ENCODE assay signal across 19 cellular contexts in genomic region chr3:194995922-194996321, GRCh38.
"Had no signal": no experiment of that assay in that cellular context is flagged by ENCODE, and none has a peak within 500 bp of the region (broad histone marks: within the 10 kb centered on the region; RNA-seq: fewer than 3 reads in every experiment).

No MANE protein-coding gene starts in this region.

- H3K9me3 ChIP-seq: esophagus squamous epithelium, gastrocnemius medialis, transverse colon had no signal

- ATAC-seq: activated naive CD8-positive, alpha-beta T cell treated with anti-CD3 and anti-CD28 coated beads, Interleukin-2, amount 50 U/mL, for 24 hours; gastrocnemius medialis; sciatic nerve; stimulated activated naive B cell treated with anti-CD40 and anti-IgM and Interleukin-4, amounts not matched to agents 10 μg/mL and 1 μg/mL and 100 μg/mL, for 72 hours had no signal

- H3K36me3 ChIP-seq: cardiac muscle cell, esophagus squamous epithelium, gastrocnemius medialis, transverse colon, WERI-Rb-1 had no signal

- FAIRE-seq: TTC549 had no signal

- DNase-seq: activated effector memory CD4-positive, alpha-beta T cell treated with anti-CD3 and anti-CD28 coated beads, Interleukin-2, amount 50 U/mL, for 16 hours; activated naive CD4-positive, alpha-beta T cell treated with anti-CD3 and anti-CD28 coated beads, Interleukin-2, amount 50 U/mL, for 16 hours; activated naive CD8-positive, alpha-beta T cell treated with anti-CD3 and anti-CD28 coated beads, Interleukin-2, amount 50 U/mL, for 24 hours; activated T-cell treated with anti-CD3 and anti-CD28 coated beads for 4 hours; dermis blood vessel endothelial cell; effector memory CD4-positive, alpha-beta T cell; esophagus squamous epithelium; gastrocnemius medialis; hippocampal formation; stimulated activated CD4-positive, alpha-beta T cell treated with anti-CD3 and anti-CD28 coated beads, Interleukin-2, amount 100 ng/mL, for 48 hours; stimulated activated CD8-positive, alpha-beta memory T cell treated with anti-CD3 and anti-CD28 coated beads, Interleukin-4, amount 100 ng/mL, for 48 hours; stimulated activated naive B cell treated with anti-CD40 and anti-IgM and Interleukin-4, amounts not matched to agents 10 μg/mL and 1 μg/mL and 100 μg/mL, for 72 hours; T-helper 1 cell; transverse colon; WERI-Rb-1 had no signal

- H3K27me3 ChIP-seq: cardiac muscle cell, esophagus squamous epithelium, gastrocnemius medialis, transverse colon had no signal

- H3K4me3 ChIP-seq: cardiac muscle cell, esophagus squamous epithelium, gastrocnemius medialis, transverse colon had no signal

- H3K27ac ChIP-seq: cardiac muscle cell, esophagus squamous epithelium, gastrocnemius medialis, parathyroid adenoma, transverse colon, WERI-Rb-1 had no signal

- H3K4me1 ChIP-seq: esophagus squamous epithelium, gastrocnemius medialis, parathyroid adenoma, transverse colon had no signal
